In the genomic region with DNA sequence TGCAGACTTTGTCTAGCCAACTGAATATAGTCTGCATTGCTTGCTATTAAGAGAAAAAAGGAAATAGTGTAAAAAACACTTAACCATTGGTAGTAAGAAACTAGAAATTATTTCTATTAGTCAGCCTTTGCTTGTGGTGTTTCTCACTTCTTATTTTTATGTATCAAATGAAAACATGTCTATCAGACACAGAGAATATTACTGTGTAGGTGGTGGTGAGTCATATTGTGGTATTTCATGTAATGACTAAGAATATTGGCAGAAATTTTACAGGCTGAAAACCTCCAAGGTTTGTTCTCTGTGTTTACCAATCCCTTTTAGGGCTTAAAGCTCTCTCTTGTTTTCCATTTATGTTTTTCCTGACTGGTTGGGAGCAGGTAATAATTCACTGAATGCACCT, we compare ENCODE assay signal across 8 cellular contexts.
DNase-seq lines count a peak whose midpoint lies in the region; ATAC-seq and TF ChIP-seq lines count a peak whose summit lies in the region.

No MANE protein-coding gene starts in this region.

- H4K20me1 ChIP-seq in Loucy (ENCODE audit: insufficient read depth, low read length, poor library complexity, severe bottlenecking): no peaks in the 10 kb centered on the region

- in situ Hi-C loops in GM13977 (cut with MboI; ENCODE audit: low pct_unique_long_range_greater_than_20kb, low sequenced_read_pairs, unreplicated experiment): no loop called here

- H3K36me3 Mint-ChIP-seq in natural killer cell (no peaks in the 10 kb centered on the region), glutamatergic neuron (ENCODE audit: unreplicated experiment) (peaks cover 4% of the 10 kb centered on the region)

- ATAC-seq in GM21825 (IDR thresholded peaks at IDR 0.05; ENCODE audit: unreplicated experiment): peak; percentile 81
- ATAC-seq in natural killer cell: peak; percentile 41 to 76 (median 53)

- H3K4me3 Mint-ChIP-seq in natural killer cell (no peak overlapping the region), glutamatergic neuron (ENCODE audit: unreplicated experiment) (no peak overlapping the region)

- peak overlapping the region; percentile 32 for H3K4me2 ChIP-seq in Loucy (ENCODE audit: low read depth, low read length, poor library complexity, severe bottlenecking)

- H3K9me3 ChIP-seq in Loucy (ENCODE audit: insufficient read depth, low read depth, low read length): no peaks in the 10 kb centered on the region

- H2AFZ ChIP-seq in Loucy (ENCODE audit: low read length): no peak overlapping the region

- no peaks in the 10 kb centered on the region; the same call in 1 of the 2 replicates for H3F3A ChIP-seq in Loucy (ENCODE audit: low read depth)

- peaks cover 18% of the 10 kb centered on the region for H3K4me1 ChIP-seq in Loucy (ENCODE audit: insufficient read depth, low read length, poor library complexity, severe bottlenecking)

- intact Hi-C loops in natural killer cell (cut with micrococcal nuclease): no loop called here

- peaks cover 19 to 22% of the 10 kb centered on the region in 2 donors for H3K4me1 Mint-ChIP-seq in natural killer cell
- H3K4me1 Mint-ChIP-seq in glutamatergic neuron (ENCODE audit: low read depth, unreplicated experiment): peaks cover 22% of the 10 kb centered on the region

- H3K9me2 ChIP-seq in Loucy (replicated peaks; ENCODE audit: low read depth, low read length): no peaks in the 10 kb centered on the region

- H3K27me3 ChIP-seq in Loucy (ENCODE audit: insufficient read depth, low read length, poor library complexity, severe bottlenecking): no peaks in the 10 kb centered on the region

- peak; percentile 57 for DNase-seq in GM13977 (ENCODE audit: low spot score)
- DNase-seq in brain pericyte (ENCODE audit: low read depth, low spot score): peak; percentile 36
- DNase-seq in natural killer cell: no peak
- DNase-seq in glutamatergic neuron: no peak
- DNase-seq in NCI-H510A (lab: John Stamatoyannopoulos, UW): no peak
- DNase-seq in stimulated activated CD4-positive, alpha-beta T cell treated with anti-CD3 and anti-CD28 coated beads, Interleukin-2, amount 100 ng/mL, for 24 hours: no peak

- no peaks in the 10 kb centered on the region for H3K79me2 ChIP-seq in Loucy (ENCODE audit: insufficient read depth, low read length)

- H3K27ac Mint-ChIP-seq in natural killer cell: peak overlapping the region in 1 of 2 donors; percentile 54
- H3K27ac Mint-ChIP-seq in glutamatergic neuron (ENCODE audit: unreplicated experiment): no peak overlapping the region

- H3K9me3 Mint-ChIP-seq in natural killer cell (no peaks in the 10 kb centered on the region), glutamatergic neuron (ENCODE audit: unreplicated experiment) (no peaks in the 10 kb centered on the region)

- H3K36me3 ChIP-seq in Loucy (ENCODE audit: insufficient read depth, low read length): no peaks in the 10 kb centered on the region

- no peaks in the 10 kb centered on the region for H3K27me3 Mint-ChIP-seq in natural killer cell (ENCODE audit: low read depth in 2 of 2)
- H3K27me3 Mint-ChIP-seq in glutamatergic neuron (ENCODE audit: unreplicated experiment): no peaks in the 10 kb centered on the region

- H3K4me3 ChIP-seq in Loucy (ENCODE audit: low read length, poor library complexity, severe bottlenecking): no peak overlapping the region

- TF ChIP-seq CTCF in GM13977 (IDR thresholded peaks at IDR 0.05; ENCODE audit: extremely low read depth, insufficient read depth, missing control alignments): no peak
- TF ChIP-seq CTCF in Loucy (conservative IDR thresholded peaks at IDR 0.05; ENCODE audit: low read length): no peak
- no peak for TF ChIP-seq CTCF in natural killer cell (IDR thresholded peaks at IDR 0.05)
- TF ChIP-seq CTCF in glutamatergic neuron (IDR thresholded peaks at IDR 0.05; ENCODE audit: partially characterized antibody, unreplicated experiment): no peak

- H3K9ac ChIP-seq in Loucy (ENCODE audit: low read depth, low read length, poor library complexity, severe bottlenecking): no peak overlapping the region

Comparison
In these comparisons a context has a peak if more than half of its experiments do, and no peak if none do; other contexts are left out.
1. DNase-seq: peak in GM13977 (single experiment) and brain pericyte (single experiment); none in natural killer cell (single experiment), glutamatergic neuron (single experiment), NCI-H510A (single experiment) and stimulated activated CD4-positive, alpha-beta T cell treated with anti-CD3 and anti-CD28 coated beads, Interleukin-2, amount 100 ng/mL, for 24 hours (0 of 2).